17 cellular contexts compared by ENCODE assay signal in the genomic region with DNA sequence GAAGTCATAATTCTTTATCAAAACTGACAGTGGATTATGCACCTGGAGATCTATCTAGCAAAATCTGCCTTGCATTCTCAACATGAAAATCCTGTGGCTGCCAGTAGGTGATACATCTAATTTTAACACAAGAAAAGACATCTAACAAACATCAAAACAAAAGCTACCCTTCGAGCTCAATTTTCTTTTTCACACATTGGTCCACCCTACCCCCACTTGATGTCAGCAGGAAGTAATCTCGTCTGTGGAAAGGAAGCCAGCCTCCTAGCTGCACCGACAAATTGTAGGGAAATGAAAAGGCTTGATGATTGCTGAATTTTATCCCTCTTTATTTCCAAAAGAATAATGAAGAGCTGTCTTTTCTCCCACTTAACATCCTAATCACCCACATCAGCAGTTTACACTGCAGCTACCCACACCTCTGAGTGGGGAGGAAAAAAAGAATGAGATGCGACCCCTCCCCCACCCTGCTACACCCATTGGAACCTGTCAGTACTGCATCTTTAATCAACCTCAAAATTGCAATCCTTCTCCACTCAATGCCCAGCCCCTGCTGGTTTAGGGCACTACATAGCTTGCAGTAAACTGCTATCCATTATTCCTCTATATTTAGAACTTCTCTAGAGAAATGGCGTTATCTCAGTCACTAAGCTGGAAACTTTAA. TPM values are rescaled to one million over a fixed set of nuclear protein-coding genes. Genes with fewer than 3 reads are reported as not detected.
A peak's percentile ranks its signal among the peaks of the same experiment; 100 is the strongest.
DNase-seq lines count a peak whose midpoint lies in the region; ATAC-seq and TF ChIP-seq lines count a peak whose summit lies in the region.
"Had no signal": no experiment of that assay in that cellular context is flagged by ENCODE, and none has a peak within 500 bp of the region (broad histone marks: within the 10 kb centered on the region; RNA-seq: fewer than 3 reads in every experiment).

No MANE protein-coding gene starts in this region.

- H3K27ac ChIP-seq in esophagus squamous epithelium, result no peak overlapping the region
- H3K27ac ChIP-seq in gastroesophageal sphincter, result no peak overlapping the region
- H3K27ac ChIP-seq: breast epithelium, tibial artery had no signal

- no peaks in the 10 kb centered on the region for H3K36me3 ChIP-seq in esophagus squamous epithelium
- no peaks in the 10 kb centered on the region for H3K36me3 ChIP-seq in gastroesophageal sphincter
- H3K36me3 ChIP-seq: breast epithelium, tibial artery had no signal

- H3K36me3 Mint-ChIP-seq in WTC11, result peaks cover 16% of the 10 kb centered on the region
- H3K36me3 Mint-ChIP-seq: activated naive CD4-positive, alpha-beta T cell treated with anti-CD3 and anti-CD28 coated beads, Interleukin-2, amount 50 U/mL, for 72 hours had no signal

- H3K9me3 ChIP-seq in esophagus squamous epithelium (no peaks in the 10 kb centered on the region), gastroesophageal sphincter (no peaks in the 10 kb centered on the region)
- H3K9me3 ChIP-seq: breast epithelium, tibial artery had no signal

- no peak overlapping the region for H3K4me3 Mint-ChIP-seq in WTC11
- H3K4me3 Mint-ChIP-seq: nephron progenitor cell had no signal

- H3K27me3 ChIP-seq in esophagus squamous epithelium (peaks cover 0 to 15% (median 0%) of the 10 kb centered on the region in 4 donors), gastroesophageal sphincter (peaks cover 24% of the 10 kb centered on the region)
- H3K27me3 ChIP-seq: breast epithelium had no signal

- TF ChIP-seq CTCF in WTC11 (IDR thresholded peaks at IDR 0.05) (no peak), esophagus squamous epithelium (IDR thresholded peaks at IDR 0.05) (no peak), gastroesophageal sphincter (IDR thresholded peaks at IDR 0.05) (no peak)

- H3K4me3 ChIP-seq in esophagus squamous epithelium, result no peak overlapping the region
- no peak overlapping the region for H3K4me3 ChIP-seq in gastroesophageal sphincter
- H3K4me3 ChIP-seq: breast epithelium, tibial artery had no signal

- no peak for TF ChIP-seq EP300 in gastroesophageal sphincter (IDR thresholded peaks at IDR 0.05)

- TF ChIP-seq POLR2A in esophagus squamous epithelium (IDR thresholded peaks at IDR 0.05) (no peak), gastroesophageal sphincter (IDR thresholded peaks at IDR 0.05) (no peak)

- CTCF ChIA-PET in WTC11 (lab: Charles Lee), result interaction anchor here (0.6 to 3.0 kb wide), 6 partner anchors 16 to 287 kb away, joined by 3 to 27 read pairs (median 4); no protein-coding TSS in a partner anchor

- H3K27me3 Mint-ChIP-seq in WTC11 (ENCODE audit: low read depth), result no peaks in the 10 kb centered on the region

- H3K27ac Mint-ChIP-seq in WTC11, result no peak overlapping the region
- H3K27ac Mint-ChIP-seq: activated naive CD4-positive, alpha-beta T cell treated with anti-CD3 and anti-CD28 coated beads, Interleukin-2, amount 50 U/mL, for 72 hours; nephron progenitor cell had no signal

- H3K4me1 ChIP-seq in esophagus squamous epithelium (no peaks in the 10 kb centered on the region), gastroesophageal sphincter (no peaks in the 10 kb centered on the region)
- H3K4me1 ChIP-seq: breast epithelium, tibial artery had no signal

- intact Hi-C loops in Right ventricle myocardium superior (cut with DNase I) (no loop called here), Right ventricle myocardium inferior (cut with DNase I) (no loop called here), esophagus squamous epithelium (cut with DNase I) (no loop called here)

- H3K4me1 Mint-ChIP-seq in WTC11, result peaks cover 13% of the 10 kb centered on the region

- no peak for DNase-seq in Right ventricle myocardium superior
- DNase-seq in Right ventricle myocardium inferior (ENCODE audit: missing footprints), result no peak
- DNase-seq in NCI-H1417 (lab: John Stamatoyannopoulos, UW), result peak; percentile 61 to 88 (median 70)
- no peak for DNase-seq in WTC11 (ENCODE audit: low spot score)
- peak; percentile 35 for DNase-seq in retina
- DNase-seq in NCI-H2081 treated with DMSO at 0.1 percent for 48 hours (lab: John Stamatoyannopoulos, UW), result no peak
- no peak for DNase-seq in esophagus squamous epithelium (lab: John Stamatoyannopoulos, UW)
- DNase-seq: activated CD4-positive, CD25-positive, alpha-beta regulatory T cell; effector memory CD4-positive, alpha-beta T cell; nephron progenitor cell; stimulated activated CD4-positive, alpha-beta T cell treated with anti-CD3 and anti-CD28 coated beads, Interleukin-2, amount 100 ng/mL, for 24 hours; tibial artery had no signal

- ATAC-seq in Right ventricle myocardium superior (ENCODE audit: poor library complexity), result peak; percentile 25
- ATAC-seq in Right ventricle myocardium inferior, result no peak
- ATAC-seq in WTC11, result peak; percentile 67; the same call in 1 of the 2 replicates
- no peak for ATAC-seq in gastroesophageal sphincter
- ATAC-seq: activated naive CD4-positive, alpha-beta T cell treated with anti-CD3 and anti-CD28 coated beads, Interleukin-2, amount 50 U/mL, for 72 hours; sciatic nerve had no signal

- 50 to 53% methylated on average over 5 of the region's 5 CpGs for WGBS in esophagus squamous epithelium, 2 donors
- WGBS in gastroesophageal sphincter (ENCODE audit: low coverage in 1 of 2), 2 donors, result 21 to 37% methylated on average over 5 of the region's 5 CpGs

- POLR2A ChIA-PET in WTC11 (lab: Charles Lee), result interaction anchor here (1.1 kb wide), 1 partner anchor 13 kb away, joined by 4 read pairs; no protein-coding TSS in a partner anchor

- H3K9me3 Mint-ChIP-seq in WTC11, result peaks cover 13% of the 10 kb centered on the region; the same call in 1 of the 2 replicates

TF ChIP-seq in WTC11, 78 proteins besides CTCF, POLR2A, EP300 and RAD21:
- TF ChIP-seq ZNF219 (CRISPR knock-in tag; IDR thresholded peaks at IDR 0.05; ENCODE audit: borderline replicate concordance), result no peak
- TF ChIP-seq, protein P1, sequence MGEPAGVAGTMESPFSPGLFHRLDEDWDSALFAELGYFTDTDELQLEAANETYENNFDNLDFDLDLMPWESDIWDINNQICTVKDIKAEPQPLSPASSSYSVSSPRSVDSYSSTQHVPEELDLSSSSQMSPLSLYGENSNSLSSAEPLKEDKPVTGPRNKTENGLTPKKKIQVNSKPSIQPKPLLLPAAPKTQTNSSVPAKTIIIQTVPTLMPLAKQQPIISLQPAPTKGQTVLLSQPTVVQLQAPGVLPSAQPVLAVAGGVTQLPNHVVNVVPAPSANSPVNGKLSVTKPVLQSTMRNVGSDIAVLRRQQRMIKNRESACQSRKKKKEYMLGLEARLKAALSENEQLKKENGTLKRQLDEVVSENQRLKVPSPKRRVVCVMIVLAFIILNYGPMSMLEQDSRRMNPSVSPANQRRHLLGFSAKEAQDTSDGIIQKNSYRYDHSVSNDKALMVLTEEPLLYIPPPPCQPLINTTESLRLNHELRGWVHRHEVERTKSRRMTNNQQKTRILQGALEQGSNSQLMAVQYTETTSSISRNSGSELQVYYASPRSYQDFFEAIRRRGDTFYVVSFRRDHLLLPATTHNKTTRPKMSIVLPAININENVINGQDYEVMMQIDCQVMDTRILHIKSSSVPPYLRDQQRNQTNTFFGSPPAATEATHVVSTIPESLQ (CRISPR knock-in tag; IDR thresholded peaks at IDR 0.05), result no peak
- TF ChIP-seq, protein P2, sequence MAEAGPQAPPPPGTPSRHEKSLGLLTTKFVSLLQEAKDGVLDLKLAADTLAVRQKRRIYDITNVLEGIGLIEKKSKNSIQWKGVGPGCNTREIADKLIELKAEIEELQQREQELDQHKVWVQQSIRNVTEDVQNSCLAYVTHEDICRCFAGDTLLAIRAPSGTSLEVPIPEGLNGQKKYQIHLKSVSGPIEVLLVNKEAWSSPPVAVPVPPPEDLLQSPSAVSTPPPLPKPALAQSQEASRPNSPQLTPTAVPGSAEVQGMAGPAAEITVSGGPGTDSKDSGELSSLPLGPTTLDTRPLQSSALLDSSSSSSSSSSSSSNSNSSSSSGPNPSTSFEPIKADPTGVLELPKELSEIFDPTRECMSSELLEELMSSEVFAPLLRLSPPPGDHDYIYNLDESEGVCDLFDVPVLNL (CRISPR knock-in tag; IDR thresholded peaks at IDR 0.05; ENCODE audit: borderline replicate concordance, low read depth), result no peak
- TF ChIP-seq PRRX2 (CRISPR knock-in tag; IDR thresholded peaks at IDR 0.05), result no peak
- TF ChIP-seq, protein P3, sequence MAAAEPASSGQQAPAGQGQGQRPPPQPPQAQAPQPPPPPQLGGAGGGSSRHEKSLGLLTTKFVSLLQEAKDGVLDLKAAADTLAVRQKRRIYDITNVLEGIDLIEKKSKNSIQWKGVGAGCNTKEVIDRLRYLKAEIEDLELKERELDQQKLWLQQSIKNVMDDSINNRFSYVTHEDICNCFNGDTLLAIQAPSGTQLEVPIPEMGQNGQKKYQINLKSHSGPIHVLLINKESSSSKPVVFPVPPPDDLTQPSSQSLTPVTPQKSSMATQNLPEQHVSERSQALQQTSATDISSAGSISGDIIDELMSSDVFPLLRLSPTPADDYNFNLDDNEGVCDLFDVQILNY (CRISPR knock-in tag; IDR thresholded peaks at IDR 0.05), result no peak
- TF ChIP-seq ZNF671 (CRISPR knock-in tag; IDR thresholded peaks at IDR 0.05), result no peak
- TF ChIP-seq NR2C2 (CRISPR knock-in tag; IDR thresholded peaks at IDR 0.05), result no peak

RNA-seq across cellular contexts. Expression of a gene that starts 10.6 kb away (rescaled TPM):
- total RNA-seq in Right ventricle myocardium superior, result 37.5 TPM
- total RNA-seq in Right ventricle myocardium inferior, result 50.6 TPM
- total RNA-seq in WTC11 (2021), result 34.2 to 43.8 TPM (median 42.6 TPM) in 3 replicates
- 10 to 100 TPM in 2 of 4 donors, 1 to 10 TPM in 2; 3.9 to 34.1 (median 15.7) TPM for total RNA-seq in esophagus squamous epithelium
- 10 to 100 TPM in 2 of 4 donors, 1 to 10 TPM in 2; 4.8 to 24.6 (median 15.1) TPM for total RNA-seq in gastroesophageal sphincter
- total RNA-seq: activated naive CD4-positive, alpha-beta T cell treated with anti-CD3 and anti-CD28 coated beads, Interleukin-2, amount 50 U/mL, for 72 hours; fibroblast of villous mesenchyme had no signal

RNA-seq across cellular contexts. Expression of a gene that starts 37.6 kb away (rescaled TPM):
- 17.7 TPM for total RNA-seq in Right ventricle myocardium superior
- 20.2 TPM for total RNA-seq in Right ventricle myocardium inferior
- 5.0 to 6.6 TPM (median 5.9 TPM) in 3 replicates for total RNA-seq in WTC11 (2021)
- 1 to 10 TPM in 2 of 4 donors, under 1 TPM in 2; 0.08 to 8.6 (median 1.7) TPM for total RNA-seq in esophagus squamous epithelium
- total RNA-seq in gastroesophageal sphincter, result 10 to 100 TPM in 2 of 4 donors, 1 to 10 TPM in 2; 7.6 to 15.3 (median 10.0) TPM

Comparison
In these comparisons a context has a peak if more than half of its experiments do, and no peak if none do; other contexts are left out.
1. ATAC-seq: peak in Right ventricle myocardium superior (single experiment) and WTC11 (single experiment); none in Right ventricle myocardium inferior (single experiment) and gastroesophageal sphincter (single experiment).
2. DNase-seq: peak in NCI-H1417 (3 of 3) and retina (single experiment); none in Right ventricle myocardium superior (single experiment), Right ventricle myocardium inferior (single experiment), WTC11 (single experiment), NCI-H2081 treated with DMSO at 0.1 percent for 48 hours (single experiment) and esophagus squamous epithelium (single experiment).